ENCODE assay signal across 14 cellular contexts in the genomic region with DNA sequence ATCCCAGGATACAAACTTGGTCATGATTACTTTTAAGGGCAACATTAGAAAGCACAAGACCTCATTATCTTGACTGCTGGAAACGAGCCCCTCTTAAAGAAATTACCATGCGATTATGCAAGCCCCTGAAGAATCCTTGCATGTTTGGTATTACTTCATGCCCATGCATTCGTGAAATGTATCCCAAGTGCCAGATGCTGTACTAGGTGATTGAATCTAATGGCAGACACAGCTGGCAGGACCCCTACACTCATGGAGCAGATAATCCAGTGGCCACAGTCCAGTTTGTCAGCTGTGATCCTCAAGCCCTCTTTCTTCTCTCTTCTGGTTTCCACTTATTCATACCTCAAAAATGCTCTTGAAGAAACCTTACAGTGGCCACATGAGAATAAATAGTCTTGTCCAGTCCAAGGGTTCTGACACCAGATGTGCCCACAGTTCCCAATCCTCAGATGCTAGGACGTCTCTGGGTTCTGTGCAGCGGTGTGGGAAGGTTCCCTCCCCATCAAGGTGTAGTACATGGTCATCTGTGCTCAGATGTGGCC.
DNase-seq lines count a peak whose midpoint lies in the region; ATAC-seq, FAIRE-seq and TF ChIP-seq lines count a peak whose summit lies in the region.
"Had no signal": no experiment of that assay in that cellular context is flagged by ENCODE, and none has a peak within 500 bp of the region (broad histone marks: within the 10 kb centered on the region; RNA-seq: fewer than 3 reads in every experiment).

No MANE protein-coding gene starts in this region.

- ATAC-seq in HG02642 (IDR thresholded peaks at IDR 0.05; ENCODE audit: poor library complexity, unreplicated experiment), result no peak
- ATAC-seq: A549 had no signal

- TF ChIP-seq CTCF in bronchial epithelial cell (IDR thresholded peaks at IDR 0.05; ENCODE audit: insufficient read depth, low read length, severe bottlenecking) (no peak), hepatocyte (IDR thresholded peaks at IDR 0.05; ENCODE audit: poor library complexity) (no peak), vagina (IDR thresholded peaks at IDR 0.05) (no peak)

- peak; percentile 23 for FAIRE-seq in bronchial epithelial cell (lab: Jason Lieb, UNC)
- FAIRE-seq: A549, GM12891 had no signal

- H3K79me2 ChIP-seq in hepatocyte, result no peaks in the 10 kb centered on the region

- no peak for TF ChIP-seq POLR2A in vagina (IDR thresholded peaks at IDR 0.05)

- no peaks in the 10 kb centered on the region for H3K9me2 ChIP-seq in hepatocyte (replicated peaks; ENCODE audit: insufficient read depth)

- H3K4me2 ChIP-seq in hepatocyte, result peak overlapping the region; percentile 44
- H3K4me2 ChIP-seq: A549; BLaER1 treated with 17β-estradiol and CSF1 and Interleukin-3, amounts not matched to agents 10 nM and 100 nM had no signal

- no peak overlapping the region for H2AFZ ChIP-seq in hepatocyte

- peak; percentile 39 for DNase-seq in GM03348 (ENCODE audit: low spot score)
- no peak for DNase-seq in bronchial epithelial cell (ENCODE audit: low read depth)
- DNase-seq in hepatocyte (ENCODE audit: low spot score), result no peak
- DNase-seq in vagina (ENCODE audit: extremely low spot score in 2 of 2), result peak; percentile 34 to 72
- DNase-seq in NCI-H1436 treated with DMSO at 0.1 percent for 48 hours (lab: John Stamatoyannopoulos, UW), result no peak
- no peak for DNase-seq in islet precursor cell
- DNase-seq: CD4-positive, CD25-positive, alpha-beta regulatory T cell; DMS79; GOT3; H9 had no signal

- intact Hi-C loops in vagina (cut with DNase I), result no loop called here

- WGBS in hepatocyte (ENCODE audit: low lambda C conversion rate, missing lambda C conversion rate), result 83% methylated on average over 5 of the region's 5 CpGs

- H3K9me3 ChIP-seq in hepatocyte (ENCODE audit: low read depth) (no peaks in the 10 kb centered on the region), vagina (no peaks in the 10 kb centered on the region)
- H3K9me3 ChIP-seq: A549; BLaER1 treated with 17β-estradiol and CSF1 and Interleukin-3, amounts not matched to agents 10 nM and 100 nM had no signal

- H3K36me3 ChIP-seq in bronchial epithelial cell (ENCODE audit: control insufficient read depth, insufficient read depth, low read length) (no peaks in the 10 kb centered on the region), hepatocyte (replicated peaks; ENCODE audit: insufficient read depth, low read depth) (no peaks in the 10 kb centered on the region), vagina (no peaks in the 10 kb centered on the region)
- H3K36me3 ChIP-seq: BLaER1 treated with 17β-estradiol and CSF1 and Interleukin-3, amounts not matched to agents 10 nM and 100 nM had no signal

- H3K27me3 ChIP-seq in bronchial epithelial cell (ENCODE audit: control insufficient read depth, insufficient read depth, low read length) (peaks cover 2% of the 10 kb centered on the region), hepatocyte (no peaks in the 10 kb centered on the region), vagina (no peaks in the 10 kb centered on the region)
- H3K27me3 ChIP-seq: BLaER1 treated with 17β-estradiol and CSF1 and Interleukin-3, amounts not matched to agents 10 nM and 100 nM had no signal

- H3K4me1 ChIP-seq in hepatocyte (ENCODE audit: insufficient read depth) (peaks cover 24% of the 10 kb centered on the region), vagina (peaks cover 9% of the 10 kb centered on the region)
- H3K4me1 ChIP-seq: A549 had no signal

- H4K20me1 ChIP-seq in hepatocyte (ENCODE audit: insufficient read depth, poor library complexity, severe bottlenecking), result no peaks in the 10 kb centered on the region
- H4K20me1 ChIP-seq: BLaER1 treated with 17β-estradiol and CSF1 and Interleukin-3, amounts not matched to agents 10 nM and 100 nM had no signal

- H3K27ac ChIP-seq in hepatocyte (peak overlapping the region; percentile 57), vagina (no peak overlapping the region)
- H3K27ac ChIP-seq: A549; BLaER1 treated with 17β-estradiol and CSF1 and Interleukin-3, amounts not matched to agents 10 nM and 100 nM had no signal

- H3K4me3 ChIP-seq in bronchial epithelial cell (ENCODE audit: low read depth, low read length), result no peak overlapping the region
- H3K4me3 ChIP-seq in hepatocyte, result no peak overlapping the region
- H3K4me3 ChIP-seq in vagina, result no peak overlapping the region
- H3K4me3 ChIP-seq: A549; BLaER1 treated with 17β-estradiol and CSF1 and Interleukin-3, amounts not matched to agents 10 nM and 100 nM had no signal

Comparison
In these comparisons a context has a peak if more than half of its experiments do, and no peak if none do; other contexts are left out.
1. DNase-seq: peak in GM03348 (single experiment) and vagina (2 of 2); none in bronchial epithelial cell (single experiment), hepatocyte (single experiment), NCI-H1436 treated with DMSO at 0.1 percent for 48 hours (single experiment) and islet precursor cell (single experiment).